Comparison of ENCODE assay signal across 12 cellular contexts in genomic region chr9:123473226-123473625, GRCh38.
DNase-seq lines count a peak whose midpoint lies in the region; ATAC-seq and TF ChIP-seq lines count a peak whose summit lies in the region.
"Had no signal": no experiment of that assay in that cellular context is flagged by ENCODE, and none has a peak within 500 bp of the region (broad histone marks: within the 10 kb centered on the region; RNA-seq: fewer than 3 reads in every experiment).

No MANE protein-coding gene starts in this region.

- no peak overlapping the region for H3K4ac ChIP-seq in mesendoderm (ENCODE audit: low read depth, low read length)

- H2BK5ac ChIP-seq in mesendoderm (ENCODE audit: low read length): no peak overlapping the region

- no peaks in the 10 kb centered on the region for H3K4me1 ChIP-seq in hepatocyte (ENCODE audit: insufficient read depth)
- no peaks in the 10 kb centered on the region for H3K4me1 ChIP-seq in mesendoderm (ENCODE audit: control insufficient read depth, low read depth, low read length)
- H3K4me1 ChIP-seq: gastroesophageal sphincter had no signal

- H3K79me2 ChIP-seq in hepatocyte (no peaks in the 10 kb centered on the region), mesendoderm (ENCODE audit: control insufficient read depth, insufficient read depth, low read length) (no peaks in the 10 kb centered on the region)

- no peaks in the 10 kb centered on the region for H4K20me1 ChIP-seq in hepatocyte (ENCODE audit: insufficient read depth, poor library complexity, severe bottlenecking)

- H3K4me3 ChIP-seq in hepatocyte (no peak overlapping the region), mesendoderm (ENCODE audit: low read length) (no peak overlapping the region)
- H3K4me3 ChIP-seq: gastroesophageal sphincter had no signal

- H2AFZ ChIP-seq in hepatocyte: no peak overlapping the region

- no peak overlapping the region for H3K9ac ChIP-seq in mesendoderm (ENCODE audit: low read length)

- H3K4me2 ChIP-seq in hepatocyte (no peak overlapping the region), mesendoderm (ENCODE audit: low read length) (no peak overlapping the region)

- ATAC-seq in SK-N-SH treated with all-trans-retinoic acid at 6 μM for 48 hours (peak; percentile 71), HG03520 (IDR thresholded peaks at IDR 0.05; ENCODE audit: unreplicated experiment) (no peak)
- ATAC-seq: gastroesophageal sphincter had no signal

- H2AK5ac ChIP-seq in mesendoderm (ENCODE audit: low read length): no peak overlapping the region

- H4K5ac ChIP-seq in mesendoderm (ENCODE audit: low read length): no peak overlapping the region

- H2BK15ac ChIP-seq in mesendoderm (replicated peaks; ENCODE audit: low read depth): no peak overlapping the region

- 64% methylated on average over 8 of the region's 8 CpGs for WGBS in hepatocyte (ENCODE audit: low lambda C conversion rate, missing lambda C conversion rate)
- WGBS in mesendoderm (ENCODE audit: extremely low coverage, insufficient coverage, low lambda C conversion rate): no CpG with 5 or more reads among the region's 8 CpGs

- no peak for TF ChIP-seq CTCF in hepatocyte (IDR thresholded peaks at IDR 0.05; ENCODE audit: poor library complexity)

- no peak overlapping the region for H3K27ac ChIP-seq in hepatocyte
- no peak overlapping the region for H3K27ac ChIP-seq in mesendoderm (ENCODE audit: low read depth, low read length)
- H3K27ac ChIP-seq: brain microvascular endothelial cell, gastroesophageal sphincter had no signal

- no peak overlapping the region for H3K56ac ChIP-seq in mesendoderm (ENCODE audit: low read length)

- H2BK120ac ChIP-seq in mesendoderm (ENCODE audit: low read depth, low read length): no peak overlapping the region

- no peak overlapping the region for H3K23ac ChIP-seq in mesendoderm (ENCODE audit: low read length)

- no peak overlapping the region for H4K8ac ChIP-seq in mesendoderm (ENCODE audit: low read depth, low read length)

- H3K27me3 ChIP-seq in hepatocyte (no peaks in the 10 kb centered on the region), mesendoderm (ENCODE audit: insufficient read depth, low read length, poor library complexity) (no peaks in the 10 kb centered on the region)
- H3K27me3 ChIP-seq: brain microvascular endothelial cell, gastroesophageal sphincter had no signal

- H3K79me1 ChIP-seq in mesendoderm (ENCODE audit: low read length): no peaks in the 10 kb centered on the region

- no peaks in the 10 kb centered on the region for H3K9me2 ChIP-seq in hepatocyte (replicated peaks; ENCODE audit: insufficient read depth)

- DNase-seq in COR-L47 (lab: John Stamatoyannopoulos, UW) (peak; percentile 89), NCI-H1105 treated with DMSO at 0.1 percent for 48 hours (lab: John Stamatoyannopoulos, UW) (peak; percentile 59), hepatocyte (ENCODE audit: low spot score) (peak; percentile 29), foreskin melanocyte (no peak), COLO668 (lab: John Stamatoyannopoulos, UW; ENCODE audit: unreplicated experiment) (no peak), mesendoderm (no peak)
- DNase-seq: brain microvascular endothelial cell, kidney, SHP77 treated with DMSO at 0.1 percent for 48 hours had no signal

- no peaks in the 10 kb centered on the region for H3K9me3 ChIP-seq in hepatocyte (ENCODE audit: low read depth)
- H3K9me3 ChIP-seq: gastroesophageal sphincter had no signal

- H3K18ac ChIP-seq in mesendoderm (ENCODE audit: low read length): no peak overlapping the region

- H3K36me3 ChIP-seq in hepatocyte (replicated peaks; ENCODE audit: insufficient read depth, low read depth) (no peaks in the 10 kb centered on the region), mesendoderm (ENCODE audit: control insufficient read depth, insufficient read depth, low read length) (no peaks in the 10 kb centered on the region)
- H3K36me3 ChIP-seq: brain microvascular endothelial cell, gastroesophageal sphincter had no signal

TF ChIP-seq in SK-N-SH treated with all-trans-retinoic acid at 6 μM for 48 hours, 23 proteins besides CTCF, POLR2A, EP300 and RAD21:
- TF ChIP-seq TCF4 (CRISPR knock-in tag; IDR thresholded peaks at IDR 0.05; ENCODE audit: borderline replicate concordance) (peak; percentile 70; the same call in 1 of the 2 replicates), GLIS3 (CRISPR knock-in tag; IDR thresholded peaks at IDR 0.05) (no peak)

Comparison
In these comparisons a context has a peak if more than half of its experiments do, and no peak if none do; other contexts are left out.
1. DNase-seq: peak in COR-L47 (single experiment), NCI-H1105 treated with DMSO at 0.1 percent for 48 hours (single experiment) and hepatocyte (single experiment); none in foreskin melanocyte (single experiment), COLO668 (single experiment) and mesendoderm (single experiment).